Comparison of ENCODE assay signal across 2 cellular contexts in the genomic region with DNA sequence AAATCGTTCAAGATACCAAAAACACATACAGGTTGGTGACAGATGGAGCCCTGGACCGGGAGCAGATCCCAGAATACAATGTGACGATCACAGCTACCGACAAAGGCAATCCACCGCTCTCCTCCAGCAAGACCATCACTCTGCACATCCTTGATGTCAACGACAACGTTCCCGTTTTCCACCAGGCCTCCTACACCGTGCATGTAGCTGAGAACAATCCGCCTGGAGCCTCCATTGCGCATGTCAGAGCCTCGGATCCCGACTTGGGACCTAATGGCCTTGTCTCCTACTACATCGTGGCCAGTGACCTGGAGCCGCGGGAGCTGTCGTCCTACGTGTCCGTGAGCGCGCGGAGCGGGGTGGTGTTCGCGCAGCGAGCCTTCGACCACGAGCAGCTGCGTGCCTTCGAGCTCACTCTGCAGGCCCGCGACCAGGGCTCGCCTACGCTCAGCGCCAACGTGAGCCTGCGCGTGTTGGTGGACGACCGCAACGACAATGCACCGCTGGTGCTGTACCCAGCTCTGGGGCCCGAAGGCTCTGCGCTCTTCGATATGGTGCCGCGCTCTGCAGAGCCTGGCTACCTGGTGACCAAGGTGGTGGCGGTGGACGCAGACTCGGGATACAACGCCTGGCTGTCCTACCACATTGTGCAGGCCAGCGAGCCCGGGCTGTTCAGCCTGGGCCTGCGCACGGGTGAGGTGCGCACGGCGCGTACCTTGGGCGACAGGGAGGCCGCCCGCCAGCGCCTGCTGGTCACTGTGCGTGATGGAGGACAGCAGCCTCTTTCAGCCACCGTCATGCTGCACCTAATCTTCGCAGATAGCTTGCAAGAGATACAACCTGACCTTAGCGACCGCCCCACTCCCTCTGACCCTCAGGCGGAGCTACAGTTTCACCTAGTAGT.
TF ChIP-seq lines count a peak whose summit lies in the region.

No MANE protein-coding gene starts in this region.

TF ChIP-seq in K562, 482 proteins besides CTCF, POLR2A, EP300 and RAD21:
- TF ChIP-seq GATAD2B (IDR thresholded peaks at IDR 0.05; ENCODE audit: borderline replicate concordance) (no peak), NRF1 (conservative IDR thresholded peaks at IDR 0.05 in 1 of 2, IDR thresholded peaks at IDR 0.05 in 1 of 2) (peak; percentile 50 to 59; a peak in 3 of 4 replicates)

TF ChIP-seq in GM12891, 5 proteins besides CTCF, POLR2A, EP300 and RAD21:
- no peak for TF ChIP-seq POU2F2 (IDR thresholded peaks at IDR 0.05; ENCODE audit: low read depth, low read length)
- TF ChIP-seq TAF1 (IDR thresholded peaks at IDR 0.05; ENCODE audit: low read depth, low read length): no peak
- TF ChIP-seq SPI1 (IDR thresholded peaks at IDR 0.05; ENCODE audit: low read depth, low read length): no peak
- TF ChIP-seq POLR2AphosphoS5 (IDR thresholded peaks at IDR 0.05; ENCODE audit: low read depth, low read length): no peak
- no peak for TF ChIP-seq PAX5 (IDR thresholded peaks at IDR 0.05; ENCODE audit: insufficient read depth, low read length, severe bottlenecking)
